Comparison of ENCODE assay signal across 1 cellular context in the genomic region with DNA sequence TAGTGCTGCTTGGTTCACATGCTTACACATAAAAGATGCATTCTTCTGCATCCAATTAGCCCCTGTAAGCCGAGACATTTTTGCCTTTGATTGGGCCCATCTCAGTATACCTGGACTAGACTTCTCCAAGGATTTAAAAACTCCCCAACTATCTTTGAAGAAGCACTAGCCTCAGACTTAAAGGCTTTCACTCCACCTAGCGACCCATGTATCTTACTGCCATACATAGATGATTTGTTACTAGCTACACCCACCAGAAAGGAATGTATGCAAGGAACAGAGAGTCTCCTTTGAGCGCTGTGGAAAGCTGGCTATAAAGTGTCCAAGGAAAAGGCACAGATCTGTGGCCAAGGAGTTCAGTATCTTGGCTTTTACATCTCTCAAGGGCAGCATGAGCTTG.
TF ChIP-seq lines count a peak whose summit lies in the region.

No MANE protein-coding gene starts in this region.

TF ChIP-seq in H1, 55 proteins besides CTCF, POLR2A, EP300 and RAD21:
- TF ChIP-seq TEAD4 (IDR thresholded peaks at IDR 0.05; ENCODE audit: low read depth, low read length) (no peak), SRF (IDR thresholded peaks at IDR 0.05; ENCODE audit: low read depth, low read length) (no peak), BRCA1 (IDR thresholded peaks at IDR 0.05; ENCODE audit: low read depth, low read length) (no peak), TCF12 (IDR thresholded peaks at IDR 0.05; ENCODE audit: low read depth, low read length) (no peak), KDM1A (IDR thresholded peaks at IDR 0.05; ENCODE audit: borderline replicate concordance, low read length) (no peak), POLR2AphosphoS5 (IDR thresholded peaks at IDR 0.05; ENCODE audit: low read depth, low read length) (no peak), SP1 (IDR thresholded peaks at IDR 0.05; ENCODE audit: low read depth, low read length) (no peak), CHD2 (IDR thresholded peaks at IDR 0.05; ENCODE audit: low read length) (no peak), SP4 (IDR thresholded peaks at IDR 0.05; ENCODE audit: low read length) (no peak), JUND (IDR thresholded peaks at IDR 0.05; ENCODE audit: low read length) (no peak), SIN3A (conservative IDR thresholded peaks at IDR 0.05 in 1 of 2, IDR thresholded peaks at IDR 0.05 in 1 of 2; ENCODE audit: low read depth in 1 of 2, low read length in 2 of 2) (no peak), YY1 (IDR thresholded peaks at IDR 0.05; ENCODE audit: low read depth, low read length) (no peak), ZNF274 (IDR thresholded peaks at IDR 0.05; ENCODE audit: borderline replicate concordance, extremely low read depth, low read length) (no peak), JUN (IDR thresholded peaks at IDR 0.05; ENCODE audit: low read depth, low read length) (no peak), BCL11A (IDR thresholded peaks at IDR 0.05; ENCODE audit: low read depth in 2 of 2, low read length in 2 of 2) (no peak), GTF2F1 (IDR thresholded peaks at IDR 0.05; ENCODE audit: borderline replicate concordance, low read depth, low read length) (no peak)
- TF ChIP-seq, protein P1, sequence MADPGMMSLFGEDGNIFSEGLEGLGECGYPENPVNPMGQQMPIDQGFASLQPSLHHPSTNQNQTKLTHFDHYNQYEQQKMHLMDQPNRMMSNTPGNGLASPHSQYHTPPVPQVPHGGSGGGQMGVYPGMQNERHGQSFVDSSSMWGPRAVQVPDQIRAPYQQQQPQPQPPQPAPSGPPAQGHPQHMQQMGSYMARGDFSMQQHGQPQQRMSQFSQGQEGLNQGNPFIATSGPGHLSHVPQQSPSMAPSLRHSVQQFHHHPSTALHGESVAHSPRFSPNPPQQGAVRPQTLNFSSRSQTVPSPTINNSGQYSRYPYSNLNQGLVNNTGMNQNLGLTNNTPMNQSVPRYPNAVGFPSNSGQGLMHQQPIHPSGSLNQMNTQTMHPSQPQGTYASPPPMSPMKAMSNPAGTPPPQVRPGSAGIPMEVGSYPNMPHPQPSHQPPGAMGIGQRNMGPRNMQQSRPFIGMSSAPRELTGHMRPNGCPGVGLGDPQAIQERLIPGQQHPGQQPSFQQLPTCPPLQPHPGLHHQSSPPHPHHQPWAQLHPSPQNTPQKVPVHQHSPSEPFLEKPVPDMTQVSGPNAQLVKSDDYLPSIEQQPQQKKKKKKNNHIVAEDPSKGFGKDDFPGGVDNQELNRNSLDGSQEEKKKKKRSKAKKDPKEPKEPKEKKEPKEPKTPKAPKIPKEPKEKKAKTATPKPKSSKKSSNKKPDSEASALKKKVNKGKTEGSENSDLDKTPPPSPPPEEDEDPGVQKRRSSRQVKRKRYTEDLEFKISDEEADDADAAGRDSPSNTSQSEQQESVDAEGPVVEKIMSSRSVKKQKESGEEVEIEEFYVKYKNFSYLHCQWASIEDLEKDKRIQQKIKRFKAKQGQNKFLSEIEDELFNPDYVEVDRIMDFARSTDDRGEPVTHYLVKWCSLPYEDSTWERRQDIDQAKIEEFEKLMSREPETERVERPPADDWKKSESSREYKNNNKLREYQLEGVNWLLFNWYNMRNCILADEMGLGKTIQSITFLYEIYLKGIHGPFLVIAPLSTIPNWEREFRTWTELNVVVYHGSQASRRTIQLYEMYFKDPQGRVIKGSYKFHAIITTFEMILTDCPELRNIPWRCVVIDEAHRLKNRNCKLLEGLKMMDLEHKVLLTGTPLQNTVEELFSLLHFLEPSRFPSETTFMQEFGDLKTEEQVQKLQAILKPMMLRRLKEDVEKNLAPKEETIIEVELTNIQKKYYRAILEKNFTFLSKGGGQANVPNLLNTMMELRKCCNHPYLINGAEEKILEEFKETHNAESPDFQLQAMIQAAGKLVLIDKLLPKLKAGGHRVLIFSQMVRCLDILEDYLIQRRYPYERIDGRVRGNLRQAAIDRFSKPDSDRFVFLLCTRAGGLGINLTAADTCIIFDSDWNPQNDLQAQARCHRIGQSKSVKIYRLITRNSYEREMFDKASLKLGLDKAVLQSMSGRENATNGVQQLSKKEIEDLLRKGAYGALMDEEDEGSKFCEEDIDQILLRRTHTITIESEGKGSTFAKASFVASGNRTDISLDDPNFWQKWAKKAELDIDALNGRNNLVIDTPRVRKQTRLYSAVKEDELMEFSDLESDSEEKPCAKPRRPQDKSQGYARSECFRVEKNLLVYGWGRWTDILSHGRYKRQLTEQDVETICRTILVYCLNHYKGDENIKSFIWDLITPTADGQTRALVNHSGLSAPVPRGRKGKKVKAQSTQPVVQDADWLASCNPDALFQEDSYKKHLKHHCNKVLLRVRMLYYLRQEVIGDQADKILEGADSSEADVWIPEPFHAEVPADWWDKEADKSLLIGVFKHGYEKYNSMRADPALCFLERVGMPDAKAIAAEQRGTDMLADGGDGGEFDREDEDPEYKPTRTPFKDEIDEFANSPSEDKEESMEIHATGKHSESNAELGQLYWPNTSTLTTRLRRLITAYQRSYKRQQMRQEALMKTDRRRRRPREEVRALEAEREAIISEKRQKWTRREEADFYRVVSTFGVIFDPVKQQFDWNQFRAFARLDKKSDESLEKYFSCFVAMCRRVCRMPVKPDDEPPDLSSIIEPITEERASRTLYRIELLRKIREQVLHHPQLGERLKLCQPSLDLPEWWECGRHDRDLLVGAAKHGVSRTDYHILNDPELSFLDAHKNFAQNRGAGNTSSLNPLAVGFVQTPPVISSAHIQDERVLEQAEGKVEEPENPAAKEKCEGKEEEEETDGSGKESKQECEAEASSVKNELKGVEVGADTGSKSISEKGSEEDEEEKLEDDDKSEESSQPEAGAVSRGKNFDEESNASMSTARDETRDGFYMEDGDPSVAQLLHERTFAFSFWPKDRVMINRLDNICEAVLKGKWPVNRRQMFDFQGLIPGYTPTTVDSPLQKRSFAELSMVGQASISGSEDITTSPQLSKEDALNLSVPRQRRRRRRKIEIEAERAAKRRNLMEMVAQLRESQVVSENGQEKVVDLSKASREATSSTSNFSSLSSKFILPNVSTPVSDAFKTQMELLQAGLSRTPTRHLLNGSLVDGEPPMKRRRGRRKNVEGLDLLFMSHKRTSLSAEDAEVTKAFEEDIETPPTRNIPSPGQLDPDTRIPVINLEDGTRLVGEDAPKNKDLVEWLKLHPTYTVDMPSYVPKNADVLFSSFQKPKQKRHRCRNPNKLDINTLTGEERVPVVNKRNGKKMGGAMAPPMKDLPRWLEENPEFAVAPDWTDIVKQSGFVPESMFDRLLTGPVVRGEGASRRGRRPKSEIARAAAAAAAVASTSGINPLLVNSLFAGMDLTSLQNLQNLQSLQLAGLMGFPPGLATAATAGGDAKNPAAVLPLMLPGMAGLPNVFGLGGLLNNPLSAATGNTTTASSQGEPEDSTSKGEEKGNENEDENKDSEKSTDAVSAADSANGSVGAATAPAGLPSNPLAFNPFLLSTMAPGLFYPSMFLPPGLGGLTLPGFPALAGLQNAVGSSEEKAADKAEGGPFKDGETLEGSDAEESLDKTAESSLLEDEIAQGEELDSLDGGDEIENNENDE (IDR thresholded peaks at IDR 0.05; ENCODE audit: insufficient replicate concordance, low read length), result no peak
- TF ChIP-seq, protein P2, sequence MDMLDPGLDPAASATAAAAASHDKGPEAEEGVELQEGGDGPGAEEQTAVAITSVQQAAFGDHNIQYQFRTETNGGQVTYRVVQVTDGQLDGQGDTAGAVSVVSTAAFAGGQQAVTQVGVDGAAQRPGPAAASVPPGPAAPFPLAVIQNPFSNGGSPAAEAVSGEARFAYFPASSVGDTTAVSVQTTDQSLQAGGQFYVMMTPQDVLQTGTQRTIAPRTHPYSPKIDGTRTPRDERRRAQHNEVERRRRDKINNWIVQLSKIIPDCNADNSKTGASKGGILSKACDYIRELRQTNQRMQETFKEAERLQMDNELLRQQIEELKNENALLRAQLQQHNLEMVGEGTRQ (IDR thresholded peaks at IDR 0.05; ENCODE audit: low read length), result no peak
- TF ChIP-seq, protein P3, sequence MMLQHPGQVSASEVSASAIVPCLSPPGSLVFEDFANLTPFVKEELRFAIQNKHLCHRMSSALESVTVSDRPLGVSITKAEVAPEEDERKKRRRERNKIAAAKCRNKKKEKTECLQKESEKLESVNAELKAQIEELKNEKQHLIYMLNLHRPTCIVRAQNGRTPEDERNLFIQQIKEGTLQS (IDR thresholded peaks at IDR 0.05; ENCODE audit: insufficient read depth, low read depth, low read length), result no peak
